ENCODE assay signal across 23 cellular contexts in the genomic region with DNA sequence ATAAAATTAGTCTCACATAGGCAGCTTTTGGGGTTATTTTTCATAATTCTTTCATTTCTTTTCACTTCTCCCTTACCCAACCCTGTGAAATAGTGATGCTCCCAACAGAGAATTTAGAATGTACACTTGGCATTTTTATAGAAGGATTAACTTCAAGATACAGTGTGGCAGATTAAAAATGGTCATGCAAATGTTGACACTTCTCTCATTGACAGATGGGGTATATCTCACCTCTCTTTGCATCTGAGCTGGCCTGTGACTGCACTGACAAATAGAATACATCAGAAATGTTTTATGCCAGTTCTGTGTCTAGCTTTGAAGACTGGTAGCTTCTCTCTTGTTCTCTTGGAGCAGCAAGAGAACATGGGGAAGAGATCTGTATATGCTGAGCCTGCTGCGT.
"Had no signal": no experiment of that assay in that cellular context is flagged by ENCODE, and none has a peak within 500 bp of the region (broad histone marks: within the 10 kb centered on the region; RNA-seq: fewer than 3 reads in every experiment).

No MANE protein-coding gene starts in this region.

- H3K27ac ChIP-seq: coronary artery, esophagus muscularis mucosa, foreskin keratinocyte, lower lobe of right lung, ovary, psoas muscle, sigmoid colon, stomach, testis, tibial artery had no signal

- H3K27me3 ChIP-seq: esophagus muscularis mucosa, foreskin keratinocyte, ovary, sigmoid colon, stomach, testis, tibial artery had no signal

- DNase-seq: dermis blood vessel endothelial cell; effector memory CD4-positive, alpha-beta T cell; foreskin keratinocyte; glutamatergic neuron; hypothalamus; immature natural killer cell; left ventricle myocardium superior; lower lobe of right lung; natural killer cell; occipital lobe; ovary; posterior cingulate gyrus; psoas muscle; right cardiac atrium; sigmoid colon; stimulated activated CD4-positive, alpha-beta T cell treated with anti-CD3 and anti-CD28 coated beads, Interleukin-2, amount 100 ng/mL, for 24 hours; stimulated activated CD4-positive, alpha-beta T cell treated with anti-CD3 and anti-CD28 coated beads, Interleukin-4, amount 100 ng/mL, for 24 hours; stimulated activated naive CD4-positive, alpha-beta T cell treated with Interleukin-2 at 50 U/mL for 16 hours; stomach; testis; tibial artery had no signal

- H3K4me1 ChIP-seq: esophagus muscularis mucosa, lower lobe of right lung, psoas muscle, sigmoid colon, stomach had no signal

- H3K36me3 ChIP-seq: esophagus muscularis mucosa, lower lobe of right lung, ovary, sigmoid colon, stomach, tibial artery had no signal

- H3K9me3 ChIP-seq: ovary, psoas muscle, sigmoid colon, testis had no signal

- H3K4me3 ChIP-seq: coronary artery, esophagus muscularis mucosa, lower lobe of right lung, ovary, psoas muscle, sigmoid colon, stomach, testis, tibial artery had no signal
